In the genomic region with DNA sequence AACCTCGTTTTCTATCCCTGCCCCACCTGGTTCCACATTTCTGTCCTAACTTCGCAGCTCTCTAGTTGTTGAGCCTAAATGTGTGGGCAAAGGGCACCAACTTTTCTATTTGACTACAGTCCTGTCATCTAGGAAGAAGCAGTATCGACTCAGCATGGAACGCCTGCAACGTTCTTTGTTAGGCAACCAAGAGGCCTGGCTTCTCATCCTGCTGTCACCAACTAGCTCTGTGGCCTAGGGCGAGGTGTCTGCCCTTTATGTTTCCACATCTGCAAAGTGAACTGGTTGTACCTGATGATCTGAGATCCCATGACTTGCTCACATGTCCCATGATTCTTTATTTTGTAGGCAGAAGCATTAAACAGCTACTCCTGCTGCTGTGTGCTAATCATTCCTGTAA, we compare ENCODE assay signal across 22 cellular contexts.
"Had no signal": no experiment of that assay in that cellular context is flagged by ENCODE, and none has a peak within 500 bp of the region (broad histone marks: within the 10 kb centered on the region; RNA-seq: fewer than 3 reads in every experiment).

No MANE protein-coding gene starts in this region.

- H3K27me3 ChIP-seq: MG63, Peyer's patch, SJCRH30 had no signal

- H3K9me3 ChIP-seq: MG63, Peyer's patch, SJCRH30 had no signal

- H2AFZ ChIP-seq: PC-9 had no signal

- ATAC-seq: Right ventricle myocardium inferior, SK-N-SH treated with all-trans-retinoic acid at 6 μM for 48 hours had no signal

- DNase-seq: KBM-7; MG63; NCI-H1092 treated with DMSO at 0.1 percent for 48 hours; NCI-H1436; NCI-H187; NCI-H2029; NCI-H2081 treated with DMSO at 0.1 percent for 48 hours; NCI-H2171; NCI-H226; NCI-H446; NCI-H510A; NCI-H524 treated with DMSO at 0.1 percent for 48 hours; NCI-H69; NCI-H774; NK-92 treated with Interleukin-12 subunit alpha and Interleukin-12 subunit beta, amount 100 ng/mL, for 24 hours; OCI-M1; PC-9; Peyer's patch; SHP77 treated with DMSO at 0.1 percent for 48 hours; SJCRH30 had no signal

- H3K27ac ChIP-seq: PC-9, Peyer's patch had no signal

- H3K4me3 ChIP-seq: MG63, PC-9, Peyer's patch, SJCRH30 had no signal

- H3K4me1 ChIP-seq: SJCRH30 had no signal

- H3K36me3 ChIP-seq: Peyer's patch, SJCRH30 had no signal

- H3K4me2 ChIP-seq: PC-9 had no signal
